8 cellular contexts compared by ENCODE assay signal in the genomic region with DNA sequence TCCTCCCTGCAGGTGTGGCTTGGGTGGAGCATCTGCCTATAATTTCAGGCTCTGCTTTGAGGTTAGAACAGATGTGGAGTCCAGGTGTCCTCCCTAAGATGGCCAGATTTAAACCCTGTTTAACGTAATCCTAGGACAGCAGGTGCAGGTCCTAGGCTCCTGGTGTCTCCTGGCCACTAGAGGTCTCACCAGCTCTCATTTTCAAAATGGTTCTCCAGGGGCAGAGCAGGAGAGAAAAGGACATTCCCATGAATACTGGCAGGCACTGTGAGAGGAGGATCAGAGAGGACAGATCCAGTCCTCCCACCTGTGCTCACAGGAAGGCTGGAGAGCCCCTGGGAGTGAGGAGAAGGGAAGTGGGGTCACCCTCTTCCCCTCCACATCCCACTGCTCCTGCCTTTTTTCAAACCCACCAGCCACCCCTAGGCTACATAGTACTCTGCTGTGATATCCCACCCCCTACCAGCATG.
DNase-seq lines count a peak whose midpoint lies in the region; ATAC-seq, FAIRE-seq and TF ChIP-seq lines count a peak whose summit lies in the region.

No MANE protein-coding gene starts in this region.

- H3K36me3 Mint-ChIP-seq in MCF 10A (ENCODE audit: insufficient read depth, unreplicated experiment), result no peaks in the 10 kb centered on the region

- ATAC-seq in HG03280 (IDR thresholded peaks at IDR 0.05; ENCODE audit: unreplicated experiment), result no peak

- POLR2A ChIA-PET in MCF 10A (lab: Yijun Ruan, JAX), result interaction anchor here (0.6 to 1.0 kb wide), 3 partner anchors 88 to 708 kb away, joined by 3 read pairs; a partner anchor contains a TSS

- CTCF ChIA-PET in MCF 10A (lab: Yijun Ruan, JAX), result interaction anchor here (0.6 to 16.0 kb wide), 49 partner anchors 8 to 956 kb away, joined by 3 to 264 read pairs (median 4); no protein-coding TSS in a partner anchor

- H3K27ac Mint-ChIP-seq in MCF 10A (ENCODE audit: low read depth, unreplicated experiment), result no peak overlapping the region

- no peaks in the 10 kb centered on the region for H3K9me3 Mint-ChIP-seq in MCF 10A (ENCODE audit: unreplicated experiment)

- TF ChIP-seq CTCF in HL-60 (IDR thresholded peaks at IDR 0.05; ENCODE audit: insufficient read depth, low read length), result peak; percentile 93
- TF ChIP-seq CTCF in MCF 10A (IDR thresholded peaks at IDR 0.05; ENCODE audit: unreplicated experiment), result peak; percentile 76

- intact Hi-C loops in MCF 10A (cut with micrococcal nuclease), result loop anchor here (1.0 to 10.0 kb wide), 6 partner anchors 74 to 415 kb away; no protein-coding TSS in a partner anchor

- H3K27me3 ChIP-seq in HL-60 (ENCODE audit: insufficient read depth, poor library complexity, severe bottlenecking), result no peaks in the 10 kb centered on the region

- H3K4me1 Mint-ChIP-seq in MCF 10A (ENCODE audit: insufficient read depth, unreplicated experiment), result peaks cover 26% of the 10 kb centered on the region

- H3K27ac ChIP-seq in HL-60 (replicated peaks), result no peak overlapping the region

- no peak overlapping the region for H3K4me3 ChIP-seq in HL-60 (replicated peaks; ENCODE audit: insufficient read depth, low read length)

- H3K27me3 Mint-ChIP-seq in MCF 10A (ENCODE audit: insufficient read depth, unreplicated experiment), result no peaks in the 10 kb centered on the region

- peak; percentile 84 for DNase-seq in D341Med (ENCODE audit: low spot score)
- DNase-seq in HL-60 (ENCODE audit: low read depth in 1 of 2, low spot score in 1 of 2), result peak in 1 of 2 experiments; percentile 45
- DNase-seq in NCI-H69 (lab: John Stamatoyannopoulos, UW), result peak; percentile 96
- DNase-seq in MCF 10A (ENCODE audit: unreplicated experiment), result peak; percentile 80
- peak; percentile 73 for DNase-seq in kidney glomerular epithelial cell (lab: John Stamatoyannopoulos, UW)
- DNase-seq in ureter (ENCODE audit: low spot score), result peak; percentile 71
- DNase-seq in GM12892 (ENCODE audit: insufficient read length), result no peak

- H3K4me3 Mint-ChIP-seq in MCF 10A (ENCODE audit: unreplicated experiment), result no peak overlapping the region

- no peak for TF ChIP-seq POLR2A in GM12892 (IDR thresholded peaks at IDR 0.05; ENCODE audit: low read depth, low read length)

- no peak for FAIRE-seq in GM12892 (lab: Jason Lieb, UNC)

- no TSS peak for BruUV-seq in MCF 10A (replicated peaks; lab: Mats Ljungman, UMichigan)
